ENCODE assay signal across 15 cellular contexts in genomic region chr9:91824591-91825339, GRCh38.
DNase-seq lines count a peak whose midpoint lies in the region; ATAC-seq and TF ChIP-seq lines count a peak whose summit lies in the region.
"Had no signal": no experiment of that assay in that cellular context is flagged by ENCODE, and none has a peak within 500 bp of the region (broad histone marks: within the 10 kb centered on the region; RNA-seq: fewer than 3 reads in every experiment).

No MANE protein-coding gene starts in this region.

- intact Hi-C loops in upper lobe of right lung (cut with DNase I) = no loop called here

- H3K4me1 ChIP-seq in SK-N-SH (ENCODE audit: control insufficient read depth in 1 of 2, insufficient read depth in 2 of 2, low read depth in 1 of 2, low read length in 1 of 2) (peaks cover 0 to 27% of the 10 kb centered on the region in 2 experiments; a peak in 2 of 4 replicates), upper lobe of right lung (no peaks in the 10 kb centered on the region)

- H3K9me3 ChIP-seq in SK-N-SH (no peaks in the 10 kb centered on the region), upper lobe of right lung (no peaks in the 10 kb centered on the region)

- POLR2A ChIA-PET in SK-N-SH (lab: Yijun Ruan, JAX) = interaction anchor here (0.7 to 1.5 kb wide), 3 partner anchors 18 to 126 kb away, joined by 3 read pairs; no protein-coding TSS in a partner anchor

- H3K9ac ChIP-seq in SK-N-SH = no peak overlapping the region

- H3K9me2 ChIP-seq in SK-N-SH = no peaks in the 10 kb centered on the region

- H3K27ac Mint-ChIP-seq in mesothelial cell of epicardium = peak overlapping the region; percentile 49
- H3K27ac Mint-ChIP-seq: activated CD4-positive, alpha-beta T cell treated with anti-CD3 and anti-CD28 coated beads, Interleukin-2, amount 10 ng/mL, durations not matched to agents 24 days and 14 days; T-helper 2 cell treated with Interferon-gamma antibody and Interleukin-4, amounts not matched to agents 5 μg/mL and 100 μg/mL, for 36 hours had no signal

- H3K9me3 Mint-ChIP-seq in mesothelial cell of epicardium = peaks cover 11% of the 10 kb centered on the region
- H3K9me3 Mint-ChIP-seq: activated CD4-positive, alpha-beta T cell treated with anti-CD3 and anti-CD28 coated beads, Interleukin-2, amount 10 ng/mL, durations not matched to agents 24 days and 14 days; stimulated activated naive CD8-positive, alpha-beta T cell treated with anti-CD3 and anti-CD28 coated beads, Interleukin-15, amount 100 ng/mL, for 72 hours; T-helper 2 cell treated with Interferon-gamma antibody and Interleukin-4, amounts not matched to agents 5 μg/mL and 100 μg/mL, for 36 hours had no signal

- H3K4me3 ChIP-seq in SK-N-SH (ENCODE audit: low read depth in 2 of 2, low read length in 1 of 2) = no peak overlapping the region; a peak in 1 of 4 replicates
- no peak overlapping the region for H3K4me3 ChIP-seq in fibroblast of pulmonary artery (replicated peaks; ENCODE audit: low read depth, low read length)
- H3K4me3 ChIP-seq in upper lobe of right lung = no peak overlapping the region

- H3K36me3 Mint-ChIP-seq in mesothelial cell of epicardium = peaks cover 10% of the 10 kb centered on the region

- CTCF ChIA-PET in SK-N-SH (lab: Yijun Ruan, JAX) = interaction anchor here (0.6 to 3.5 kb wide), 18 partner anchors 11 to 130 kb away, joined by 3 to 18 read pairs (median 5); partner anchors contain the start of gene ROR2

- H3K79me2 ChIP-seq in SK-N-SH (ENCODE audit: insufficient read depth) = no peaks in the 10 kb centered on the region

- no peak overlapping the region for H2AFZ ChIP-seq in SK-N-SH (ENCODE audit: low read depth)

- ATAC-seq in upper lobe of right lung (peak; percentile 65), GM21529 (IDR thresholded peaks at IDR 0.05; ENCODE audit: unreplicated experiment) (no peak)
- ATAC-seq: HepG2; stimulated activated naive CD8-positive, alpha-beta T cell treated with anti-CD3 and anti-CD28 coated beads, Interleukin-15, amount 100 ng/mL, for 72 hours had no signal

- H3K27me3 Mint-ChIP-seq in mesothelial cell of epicardium (ENCODE audit: low read depth) = no peaks in the 10 kb centered on the region

- DNase-seq in SK-N-SH (peak; percentile 88), fibroblast of pulmonary artery (ENCODE audit: low read depth) (peak; percentile 66), mesothelial cell of epicardium (ENCODE audit: low spot score in 2 of 2, unreplicated experiment in 2 of 2) (no peak), upper lobe of right lung (no peak), NCI-H146 treated with DMSO at 0.1 percent for 48 hours (lab: John Stamatoyannopoulos, UW; ENCODE audit: unreplicated experiment) (no peak), DMS79 treated with DMSO at 0.1 percent for 48 hours (lab: John Stamatoyannopoulos, UW) (no peak)
- DNase-seq: activated CD4-positive, alpha-beta T cell treated with anti-CD3 and anti-CD28 coated beads, Interleukin-2, amount 10 ng/mL, durations not matched to agents 24 days and 14 days; effector memory CD4-positive, alpha-beta T cell; mesendoderm; retina; stimulated activated naive CD8-positive, alpha-beta T cell treated with anti-CD3 and anti-CD28 coated beads, Interleukin-15, amount 100 ng/mL, for 72 hours had no signal

- H3K36me3 ChIP-seq in SK-N-SH (replicated peaks in 1 of 2; ENCODE audit: control insufficient read depth in 1 of 2, insufficient read depth in 2 of 2, low read length in 1 of 2) (no peaks in the 10 kb centered on the region), upper lobe of right lung (no peaks in the 10 kb centered on the region)

- no peak overlapping the region for H3K4me2 ChIP-seq in SK-N-SH

- no peak for TF ChIP-seq CTCF in SK-N-SH (IDR thresholded peaks at IDR 0.05)
- TF ChIP-seq CTCF in fibroblast of pulmonary artery (IDR thresholded peaks at IDR 0.05; ENCODE audit: low read length, missing control alignments) = no peak
- TF ChIP-seq CTCF in mesothelial cell of epicardium (IDR thresholded peaks at IDR 0.05; ENCODE audit: unreplicated experiment) = no peak
- no peak for TF ChIP-seq CTCF in upper lobe of right lung (IDR thresholded peaks at IDR 0.05)

- H3F3A ChIP-seq in SK-N-SH (replicated peaks; ENCODE audit: insufficient read depth) = no peaks in the 10 kb centered on the region

- TF ChIP-seq EP300 in SK-N-SH (IDR thresholded peaks at IDR 0.05; ENCODE audit: borderline replicate concordance in 1 of 2, low read depth in 1 of 2, low read length in 1 of 2) = peak in 1 of 2 experiments; percentile 76; a peak in 2 of 4 replicates

- whole genome bisulfite sequencing in SK-N-SH (ENCODE audit: low lambda C conversion rate) = 19% methylated on average over 13 of the region's 19 CpGs

- H4K20me1 ChIP-seq in SK-N-SH (ENCODE audit: insufficient read depth) = no peaks in the 10 kb centered on the region

- H3K4me3 Mint-ChIP-seq in mesothelial cell of epicardium = no peak overlapping the region
- H3K4me3 Mint-ChIP-seq: activated CD4-positive, alpha-beta T cell treated with anti-CD3 and anti-CD28 coated beads, Interleukin-2, amount 10 ng/mL, durations not matched to agents 24 days and 14 days; stimulated activated naive CD8-positive, alpha-beta T cell treated with anti-CD3 and anti-CD28 coated beads, Interleukin-15, amount 100 ng/mL, for 72 hours; T-helper 2 cell treated with Interferon-gamma antibody and Interleukin-4, amounts not matched to agents 5 μg/mL and 100 μg/mL, for 36 hours had no signal

- TF ChIP-seq RAD21 in SK-N-SH (IDR thresholded peaks at IDR 0.05; ENCODE audit: low read length) = peak; percentile 53

- H3K27ac ChIP-seq in SK-N-SH (ENCODE audit: low read depth in 2 of 2, low read length in 1 of 2) = peak overlapping the region in 1 of 2 experiments; percentile 83; a peak in 2 of 4 replicates
- H3K27ac ChIP-seq in upper lobe of right lung = peak overlapping the region; percentile 51
- H3K27ac ChIP-seq: RWPE1 had no signal

- H3K27me3 ChIP-seq in SK-N-SH (ENCODE audit: insufficient read depth) = peaks cover 7% of the 10 kb centered on the region; the same call in 1 of the 2 replicates
- no peaks in the 10 kb centered on the region for H3K27me3 ChIP-seq in upper lobe of right lung

- peaks cover 28% of the 10 kb centered on the region for H3K4me1 Mint-ChIP-seq in mesothelial cell of epicardium
- H3K4me1 Mint-ChIP-seq: activated CD4-positive, alpha-beta T cell treated with anti-CD3 and anti-CD28 coated beads, Interleukin-2, amount 10 ng/mL, durations not matched to agents 24 days and 14 days; stimulated activated naive CD8-positive, alpha-beta T cell treated with anti-CD3 and anti-CD28 coated beads, Interleukin-15, amount 100 ng/mL, for 72 hours had no signal

TF ChIP-seq in SK-N-SH, 30 proteins besides CTCF, POLR2A, EP300 and RAD21:
- peak; percentile 66; the same call in 1 of the 2 replicates for TF ChIP-seq MXI1 (IDR thresholded peaks at IDR 0.05; ENCODE audit: low read depth, low read length)
- TF ChIP-seq CHD2 (IDR thresholded peaks at IDR 0.05; ENCODE audit: low read length, partially characterized antibody) = peak; percentile 78
- TF ChIP-seq TCF12 (IDR thresholded peaks at IDR 0.05) = peak; percentile 68
- peak; percentile 73 for TF ChIP-seq RCOR1 (IDR thresholded peaks at IDR 0.05; ENCODE audit: low read length)
- TF ChIP-seq SMC3 (IDR thresholded peaks at IDR 0.05; ENCODE audit: low read depth, low read length) = peak; percentile 8; the same call in 1 of the 2 replicates
- TF ChIP-seq IRF3 (IDR thresholded peaks at IDR 0.05; ENCODE audit: low read depth, low read length) = no peak
- no peak for TF ChIP-seq FOXM1 (IDR thresholded peaks at IDR 0.05; ENCODE audit: low read depth)

Comparison
In these comparisons a context has a peak if more than half of its experiments do, and no peak if none do; other contexts are left out.
1. DNase-seq: peak in SK-N-SH (single experiment) and fibroblast of pulmonary artery (single experiment); none in mesothelial cell of epicardium (0 of 2), upper lobe of right lung (single experiment), NCI-H146 treated with DMSO at 0.1 percent for 48 hours (single experiment) and DMS79 treated with DMSO at 0.1 percent for 48 hours (single experiment).